ENCODE assay signal across 8 cellular contexts in the genomic region with DNA sequence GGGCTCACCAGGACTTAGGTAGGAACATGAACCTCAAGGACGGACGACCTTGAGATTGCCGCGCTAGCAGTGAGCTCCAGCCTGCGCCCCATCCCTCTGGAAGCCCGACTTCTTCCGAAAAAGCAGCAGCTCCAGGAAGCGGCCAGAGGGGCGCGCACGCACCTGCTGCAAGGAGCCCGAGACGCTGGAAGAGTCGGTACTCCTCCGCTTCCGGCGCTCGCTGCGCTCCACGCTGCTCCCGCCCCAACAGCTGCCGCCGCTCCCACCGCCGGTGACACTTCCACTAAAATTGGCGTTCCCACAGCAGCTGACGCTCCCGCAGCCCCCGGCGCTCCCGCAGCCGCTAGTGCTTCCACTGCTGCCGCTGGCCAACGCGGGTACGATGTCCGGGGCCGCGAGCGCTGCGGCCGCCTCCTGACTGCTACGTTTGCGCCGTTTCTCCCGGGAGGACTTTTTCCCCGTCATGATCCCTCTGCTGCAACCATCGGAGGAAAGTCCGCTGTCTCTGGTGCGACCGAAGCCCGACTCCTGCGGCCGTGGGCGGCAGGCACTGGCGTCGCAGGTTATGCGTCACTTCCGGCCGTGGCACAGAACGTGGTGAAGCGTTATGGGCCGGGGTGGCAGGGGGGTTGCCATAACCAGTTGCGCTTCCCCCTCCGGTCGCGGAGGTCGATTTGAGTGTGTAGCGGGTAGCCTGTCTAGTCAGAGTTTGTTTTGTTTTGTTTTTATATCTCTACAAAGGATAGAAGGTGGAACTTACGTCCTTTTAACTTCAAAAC. TPM values are rescaled to one million over a fixed set of nuclear protein-coding genes. Genes with fewer than 3 reads are reported as not detected.
DNase-seq lines count a peak whose midpoint lies in the region; ATAC-seq, FAIRE-seq and TF ChIP-seq lines count a peak whose summit lies in the region.

A gene with protein sequence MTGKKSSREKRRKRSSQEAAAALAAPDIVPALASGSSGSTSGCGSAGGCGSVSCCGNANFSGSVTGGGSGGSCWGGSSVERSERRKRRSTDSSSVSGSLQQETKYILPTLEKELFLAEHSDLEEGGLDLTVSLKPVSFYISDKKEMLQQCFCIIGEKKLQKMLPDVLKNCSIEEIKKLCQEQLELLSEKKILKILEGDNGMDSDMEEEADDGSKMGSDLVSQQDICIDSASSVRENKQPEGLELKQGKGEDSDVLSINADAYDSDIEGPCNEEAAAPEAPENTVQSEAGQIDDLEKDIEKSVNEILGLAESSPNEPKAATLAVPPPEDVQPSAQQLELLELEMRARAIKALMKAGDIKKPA (minus strand): TSS at position 552 of the 779 bp plus-strand sequence. CDS start 87 bp downstream, at position 465.

- peaks cover 44% of the 10 kb centered on the region for H3K79me2 ChIP-seq in astrocyte (ENCODE audit: insufficient read depth, low read length)

- H3K9me3 ChIP-seq in astrocyte (ENCODE audit: insufficient read depth, low read depth, low read length), result no peaks in the 10 kb centered on the region

- peak within 1 kb of the TSS; percentile 92 for H3K4me3 Mint-ChIP-seq in T-helper 2 cell treated with Interferon-gamma antibody and Interleukin-4, amounts not matched to agents 5 μg/mL and 100 μg/mL, for 36 hours
- peak within 1 kb of the TSS; percentile 100 for H3K4me3 Mint-ChIP-seq in astrocyte (ENCODE audit: unreplicated experiment)

- H3K27ac ChIP-seq in astrocyte (ENCODE audit: low read depth, low read length), result peak within 1 kb of the TSS; percentile 92

- peaks cover 6% of the 10 kb centered on the region for H3K4me1 ChIP-seq in astrocyte (ENCODE audit: insufficient read depth, low read length)

- no peak for TF ChIP-seq CTCF in astrocyte (IDR thresholded peaks at IDR 0.05; ENCODE audit: insufficient read depth, low read depth, low read length)

- H3K36me3 Mint-ChIP-seq in T-helper 2 cell treated with Interferon-gamma antibody and Interleukin-4, amounts not matched to agents 5 μg/mL and 100 μg/mL, for 36 hours (ENCODE audit: low read depth), result peaks cover 6% of the 10 kb centered on the region
- H3K36me3 Mint-ChIP-seq in astrocyte (ENCODE audit: low read depth, unreplicated experiment), result no peaks in the 10 kb centered on the region

- peak within 1 kb of the TSS; percentile 98 for H2AFZ ChIP-seq in astrocyte (ENCODE audit: low read depth, low read length)

- peak; percentile 92 for DNase-seq in NCI-H1694 (lab: John Stamatoyannopoulos, UW)
- DNase-seq in T-helper 2 cell treated with Interferon-gamma antibody and Interleukin-4, amounts not matched to agents 5 μg/mL and 100 μg/mL, for 36 hours (ENCODE audit: low spot score), result peak; percentile 93
- DNase-seq in astrocyte (ENCODE audit: low read depth), result peak; percentile 85
- peak; percentile 92 for DNase-seq in hepatic stellate cell (ENCODE audit: low spot score)
- DNase-seq in renal cortical epithelial cell (ENCODE audit: low read depth), result peak; percentile 83
- DNase-seq in NOMO-1 (lab: John Stamatoyannopoulos, UW; ENCODE audit: unreplicated experiment in 2 of 2), result no peak

- H3K9me3 Mint-ChIP-seq in T-helper 2 cell treated with Interferon-gamma antibody and Interleukin-4, amounts not matched to agents 5 μg/mL and 100 μg/mL, for 36 hours, result peaks cover 6% of the 10 kb centered on the region
- peaks cover 5% of the 10 kb centered on the region for H3K9me3 Mint-ChIP-seq in astrocyte (ENCODE audit: unreplicated experiment)

- peak within 1 kb of the TSS; percentile 91 for H3K9ac ChIP-seq in astrocyte (ENCODE audit: low read length)

- H3K36me3 ChIP-seq in astrocyte (ENCODE audit: insufficient read depth, low read length), result no peaks in the 10 kb centered on the region

- H3K27me3 ChIP-seq in astrocyte (ENCODE audit: insufficient read depth, low read length), result no peaks in the 10 kb centered on the region

- peak within 1 kb of the TSS; percentile 89 for H3K4me2 ChIP-seq in astrocyte (ENCODE audit: low read length)

- peak within 1 kb of the TSS; percentile 100 for H3K27ac Mint-ChIP-seq in T-helper 2 cell treated with Interferon-gamma antibody and Interleukin-4, amounts not matched to agents 5 μg/mL and 100 μg/mL, for 36 hours
- H3K27ac Mint-ChIP-seq in astrocyte (ENCODE audit: unreplicated experiment), result peak within 1 kb of the TSS; percentile 99

- TF ChIP-seq POLR2A in GM15510 (IDR thresholded peaks at IDR 0.05; ENCODE audit: borderline replicate concordance, extremely low read depth, insufficient read length), result peak; percentile 92

- H3K27me3 Mint-ChIP-seq in T-helper 2 cell treated with Interferon-gamma antibody and Interleukin-4, amounts not matched to agents 5 μg/mL and 100 μg/mL, for 36 hours (ENCODE audit: low read depth), result no peaks in the 10 kb centered on the region
- H3K27me3 Mint-ChIP-seq in astrocyte (ENCODE audit: low read depth, unreplicated experiment), result no peaks in the 10 kb centered on the region

- H3K4me1 Mint-ChIP-seq in T-helper 2 cell treated with Interferon-gamma antibody and Interleukin-4, amounts not matched to agents 5 μg/mL and 100 μg/mL, for 36 hours (ENCODE audit: low read depth), result peaks cover 28% of the 10 kb centered on the region
- H3K4me1 Mint-ChIP-seq in astrocyte (ENCODE audit: low read depth, unreplicated experiment), result peaks cover 9% of the 10 kb centered on the region

- ATAC-seq in HG02885 (IDR thresholded peaks at IDR 0.05; ENCODE audit: poor library complexity, unreplicated experiment), result peak; percentile 90

- FAIRE-seq in astrocyte (lab: Jason Lieb, UNC), result no peak

- peaks cover 11% of the 10 kb centered on the region for H4K20me1 ChIP-seq in astrocyte (ENCODE audit: insufficient read depth, low read length)

- peak within 1 kb of the TSS; percentile 89 for H3K4me3 ChIP-seq in astrocyte (ENCODE audit: insufficient read depth, low read depth, low read length)

RNA-seq across cellular contexts. Expression of the gene that starts here (rescaled TPM):
- total RNA-seq in astrocyte (16.3 and 16.7 TPM in 2 replicates), renal cortical epithelial cell (42.0 and 42.9 TPM in 2 replicates)

Comparison
In these comparisons a context has a peak if more than half of its experiments do, and no peak if none do; other contexts are left out.
1. DNase-seq: peak in NCI-H1694 (single experiment), T-helper 2 cell treated with Interferon-gamma antibody and Interleukin-4, amounts not matched to agents 5 μg/mL and 100 μg/mL, for 36 hours (single experiment), astrocyte (single experiment), hepatic stellate cell (single experiment) and renal cortical epithelial cell (single experiment); none in NOMO-1 (0 of 2).